ENCODE assay signal across 26 cellular contexts in genomic region chr16:86789621-86790051, GRCh38.
DNase-seq lines count a peak whose midpoint lies in the region; ATAC-seq and TF ChIP-seq lines count a peak whose summit lies in the region.
"Had no signal": no experiment of that assay in that cellular context is flagged by ENCODE, and none has a peak within 500 bp of the region (broad histone marks: within the 10 kb centered on the region; RNA-seq: fewer than 3 reads in every experiment).

No MANE protein-coding gene starts in this region.

- BruUV-seq in PC-3 (replicated peaks; lab: Mats Ljungman, UMichigan) = no TSS peak

- no peak overlapping the region for H3K9ac ChIP-seq in PC-3 (ENCODE audit: low read length)

- H3K4me1 ChIP-seq in PC-3 (ENCODE audit: insufficient read depth, low read length) = peaks cover 4% of the 10 kb centered on the region
- peaks cover 24% of the 10 kb centered on the region for H3K4me1 ChIP-seq in ectodermal cell (ENCODE audit: control insufficient read depth, insufficient read depth, low read length)
- H3K4me1 ChIP-seq in mesodermal cell (ENCODE audit: control insufficient read depth, insufficient read depth, low read length, poor library complexity, severe bottlenecking) = peaks cover 40% of the 10 kb centered on the region
- H3K4me1 ChIP-seq: body of pancreas, colonic mucosa, left lung, uterus had no signal

- H3K9me3 Mint-ChIP-seq in activated naive CD4-positive, alpha-beta T cell treated with anti-CD3 and anti-CD28 coated beads, Interleukin-2, amount 10 ng/mL, durations not matched to agents 7 days and 5 days = no peaks in the 10 kb centered on the region
- H3K9me3 Mint-ChIP-seq: activated naive CD4-positive, alpha-beta T cell treated with anti-CD3 and anti-CD28 coated beads, Interleukin-2, amount 50 U/mL, for 24 hours; activated T-helper 1 cell treated with anti-CD3 and anti-CD28 coated beads, Interleukin-12 subunit alpha, Interleukin-12 subunit beta, Interleukin-2, Interleukin-4 antibody, amounts not matched to agents 30 ng/mL and 10 ng/mL and 1 ng/mL, durations not matched to agents 14 hours and 24 hours and 36 hours; H9; nephron; stimulated activated effector memory CD8-positive, alpha-beta T cell treated with anti-CD3 and anti-CD28 coated beads, Interleukin-12 subunit alpha, Interleukin-12 subunit beta, amount 100 ng/mL, for 72 hours had no signal

- H3K79me2 ChIP-seq in PC-3 (ENCODE audit: low read length) = no peaks in the 10 kb centered on the region

- POLR2A ChIA-PET in PC-3 (lab: Charles Lee; ENCODE audit: unreplicated experiment) = interaction anchor here (0.6 to 0.8 kb wide), 2 partner anchors 125 to 212 kb away, joined by 3 to 8 read pairs; no protein-coding TSS in a partner anchor

- 68 to 73% methylated on average over 13 of the region's 13 CpGs for WGBS in ectodermal cell, 2 experiments
- WGBS in mesodermal cell (ENCODE audit: insufficient coverage in 2 of 2), 2 experiments = 71 to 79% methylated on average over 7 to 13 of the region's 13 CpGs

- H3K4me3 ChIP-seq in PC-3 (ENCODE audit: low read length) = no peak overlapping the region
- no peak overlapping the region for H3K4me3 ChIP-seq in ectodermal cell (ENCODE audit: insufficient read depth, low read depth, low read length)
- H3K4me3 ChIP-seq in mesodermal cell (ENCODE audit: extremely low read depth, insufficient read depth, low read length, poor library complexity, severe bottlenecking) = no peak overlapping the region
- H3K4me3 ChIP-seq: body of pancreas, colonic mucosa, left lung, uterus had no signal

- no peaks in the 10 kb centered on the region for H3F3A ChIP-seq in PC-3 (ENCODE audit: low read length, unreplicated experiment)

- peaks cover 18% of the 10 kb centered on the region for H3K27me3 Mint-ChIP-seq in activated naive CD4-positive, alpha-beta T cell treated with anti-CD3 and anti-CD28 coated beads, Interleukin-2, amount 10 ng/mL, durations not matched to agents 7 days and 5 days
- H3K27me3 Mint-ChIP-seq: activated CD8-positive, alpha-beta memory T cell treated with anti-CD3 and anti-CD28 coated beads, Interleukin-2, amount 10 ng/mL, durations not matched to agents 7 days and 5 days; activated naive CD4-positive, alpha-beta T cell treated with anti-CD3 and anti-CD28 coated beads, Interleukin-2, amount 50 U/mL, for 24 hours had no signal

- peak; percentile 79 for DNase-seq in EH (ENCODE audit: low read depth)
- DNase-seq in PC-3 = peak; percentile 5
- no peak for DNase-seq in activated naive CD4-positive, alpha-beta T cell treated with anti-CD3 and anti-CD28 coated beads, Interleukin-2, amount 10 ng/mL, durations not matched to agents 7 days and 5 days
- DNase-seq in Ammon's horn (ENCODE audit: low spot score) = no peak
- no peak for DNase-seq in ureter (ENCODE audit: low spot score)
- DNase-seq: activated CD4-positive, alpha-beta T cell treated with anti-CD3 and anti-CD28 coated beads for 48 hours; activated CD8-positive, alpha-beta memory T cell treated with anti-CD3 and anti-CD28 coated beads, Interleukin-2, amount 10 ng/mL, durations not matched to agents 7 days and 5 days; body of pancreas; colonic mucosa; H9; left lung; NCI-H1048; NCI-H2029 treated with DMSO at 0.1 percent for 48 hours; NCI-H345; SHP77; stimulated activated CD4-positive, alpha-beta T cell treated with anti-CD3 and anti-CD28 coated beads, Interleukin-2, amount 100 ng/mL, for 24 hours; T-helper 1 cell; uterus had no signal

- ATAC-seq in PC-3 (no peak), HG02623 (IDR thresholded peaks at IDR 0.05; ENCODE audit: unreplicated experiment) (no peak)
- ATAC-seq: activated CD8-positive, alpha-beta memory T cell treated with anti-CD3 and anti-CD28 coated beads, Interleukin-2, amount 10 ng/mL, durations not matched to agents 7 days and 5 days; body of pancreas; left lung; stimulated activated effector memory CD8-positive, alpha-beta T cell treated with anti-CD3 and anti-CD28 coated beads, Interleukin-12 subunit alpha, Interleukin-12 subunit beta, amount 100 ng/mL, for 72 hours had no signal

- H3K4me1 Mint-ChIP-seq in activated naive CD4-positive, alpha-beta T cell treated with anti-CD3 and anti-CD28 coated beads, Interleukin-2, amount 10 ng/mL, durations not matched to agents 7 days and 5 days = no peaks in the 10 kb centered on the region
- H3K4me1 Mint-ChIP-seq: activated CD8-positive, alpha-beta memory T cell treated with anti-CD3 and anti-CD28 coated beads, Interleukin-2, amount 10 ng/mL, durations not matched to agents 7 days and 5 days; activated naive CD4-positive, alpha-beta T cell treated with anti-CD3 and anti-CD28 coated beads, Interleukin-2, amount 50 U/mL, for 24 hours; nephron; stimulated activated effector memory CD8-positive, alpha-beta T cell treated with anti-CD3 and anti-CD28 coated beads, Interleukin-12 subunit alpha, Interleukin-12 subunit beta, amount 100 ng/mL, for 72 hours had no signal

- no peaks in the 10 kb centered on the region for H3K36me3 Mint-ChIP-seq in activated naive CD4-positive, alpha-beta T cell treated with anti-CD3 and anti-CD28 coated beads, Interleukin-2, amount 10 ng/mL, durations not matched to agents 7 days and 5 days
- H3K36me3 Mint-ChIP-seq: activated CD8-positive, alpha-beta memory T cell treated with anti-CD3 and anti-CD28 coated beads, Interleukin-2, amount 10 ng/mL, durations not matched to agents 7 days and 5 days; activated naive CD4-positive, alpha-beta T cell treated with anti-CD3 and anti-CD28 coated beads, Interleukin-2, amount 50 U/mL, for 24 hours; stimulated activated effector memory CD8-positive, alpha-beta T cell treated with anti-CD3 and anti-CD28 coated beads, Interleukin-12 subunit alpha, Interleukin-12 subunit beta, amount 100 ng/mL, for 72 hours had no signal

- intact Hi-C loops in PC-3 (cut with micrococcal nuclease) = no loop called here

- H3K36me3 ChIP-seq in PC-3 (ENCODE audit: low read depth, low read length) = no peaks in the 10 kb centered on the region
- H3K36me3 ChIP-seq in ectodermal cell (ENCODE audit: control insufficient read depth, insufficient read depth, low read length) = no peaks in the 10 kb centered on the region
- H3K36me3 ChIP-seq in mesodermal cell (ENCODE audit: control insufficient read depth, insufficient read depth, low read length) = no peaks in the 10 kb centered on the region
- H3K36me3 ChIP-seq: colonic mucosa, left lung, uterus had no signal

- no peak overlapping the region for H3K4me2 ChIP-seq in PC-3 (ENCODE audit: low read length)

- CTCF ChIA-PET in PC-3 (lab: Charles Lee) = no interaction called here
- CTCF ChIA-PET in activated naive CD4-positive, alpha-beta T cell treated with anti-CD3 and anti-CD28 coated beads, Interleukin-2, amount 10 ng/mL, durations not matched to agents 7 days and 5 days (lab: Charles Lee) = no interaction called here

- H3K27ac ChIP-seq in PC-3 (ENCODE audit: low read length) = no peak overlapping the region
- peak overlapping the region; percentile 71 for H3K27ac ChIP-seq in ectodermal cell (ENCODE audit: insufficient read depth, low read depth, low read length, poor library complexity, severe bottlenecking)
- H3K27ac ChIP-seq in mesodermal cell (ENCODE audit: low read depth, low read length, severe bottlenecking) = peak overlapping the region; percentile 91
- H3K27ac ChIP-seq: body of pancreas, C4-2B, colonic mucosa, left lung, uterus had no signal

- H3K27ac Mint-ChIP-seq in activated naive CD4-positive, alpha-beta T cell treated with anti-CD3 and anti-CD28 coated beads, Interleukin-2, amount 10 ng/mL, durations not matched to agents 7 days and 5 days = no peak overlapping the region
- H3K27ac Mint-ChIP-seq: activated CD8-positive, alpha-beta memory T cell treated with anti-CD3 and anti-CD28 coated beads, Interleukin-2, amount 10 ng/mL, durations not matched to agents 7 days and 5 days; activated naive CD4-positive, alpha-beta T cell treated with anti-CD3 and anti-CD28 coated beads, Interleukin-2, amount 50 U/mL, for 24 hours; activated T-helper 1 cell treated with anti-CD3 and anti-CD28 coated beads, Interleukin-12 subunit alpha, Interleukin-12 subunit beta, Interleukin-2, Interleukin-4 antibody, amounts not matched to agents 30 ng/mL and 10 ng/mL and 1 ng/mL, durations not matched to agents 14 hours and 24 hours and 36 hours; stimulated activated effector memory CD8-positive, alpha-beta T cell treated with anti-CD3 and anti-CD28 coated beads, Interleukin-12 subunit alpha, Interleukin-12 subunit beta, amount 100 ng/mL, for 72 hours had no signal

- no peaks in the 10 kb centered on the region for H4K20me1 ChIP-seq in PC-3 (ENCODE audit: low read length)

- H3K27me3 ChIP-seq in PC-3 (ENCODE audit: low read length) (no peaks in the 10 kb centered on the region), ectodermal cell (ENCODE audit: control insufficient read depth, insufficient read depth, low read length, poor library complexity, severe bottlenecking) (no peaks in the 10 kb centered on the region)
- H3K27me3 ChIP-seq: body of pancreas, colonic mucosa had no signal

- no peak overlapping the region for H2AFZ ChIP-seq in PC-3 (ENCODE audit: low read length)

- H3K9me3 ChIP-seq in PC-3 (ENCODE audit: low read length) (no peaks in the 10 kb centered on the region), ectodermal cell (ENCODE audit: control insufficient read depth, low read length) (no peaks in the 10 kb centered on the region), mesodermal cell (ENCODE audit: control insufficient read depth, low read length) (no peaks in the 10 kb centered on the region)
- H3K9me3 ChIP-seq: body of pancreas, colonic mucosa, left lung, uterus had no signal

- H3K4me3 Mint-ChIP-seq in activated naive CD4-positive, alpha-beta T cell treated with anti-CD3 and anti-CD28 coated beads, Interleukin-2, amount 10 ng/mL, durations not matched to agents 7 days and 5 days = no peak overlapping the region
- H3K4me3 Mint-ChIP-seq: activated CD8-positive, alpha-beta memory T cell treated with anti-CD3 and anti-CD28 coated beads, Interleukin-2, amount 10 ng/mL, durations not matched to agents 7 days and 5 days; activated naive CD4-positive, alpha-beta T cell treated with anti-CD3 and anti-CD28 coated beads, Interleukin-2, amount 50 U/mL, for 24 hours; activated T-helper 1 cell treated with anti-CD3 and anti-CD28 coated beads, Interleukin-12 subunit alpha, Interleukin-12 subunit beta, Interleukin-2, Interleukin-4 antibody, amounts not matched to agents 30 ng/mL and 10 ng/mL and 1 ng/mL, durations not matched to agents 14 hours and 24 hours and 36 hours; H9; nephron; stimulated activated effector memory CD8-positive, alpha-beta T cell treated with anti-CD3 and anti-CD28 coated beads, Interleukin-12 subunit alpha, Interleukin-12 subunit beta, amount 100 ng/mL, for 72 hours had no signal

- H3K9me2 ChIP-seq in PC-3 (replicated peaks; ENCODE audit: low read length) = no peaks in the 10 kb centered on the region

- TF ChIP-seq CTCF in PC-3 (conservative IDR thresholded peaks at IDR 0.05; ENCODE audit: low read depth, low read length) = no peak

Comparison
In these comparisons a context has a peak if more than half of its experiments do, and no peak if none do; other contexts are left out.
1. DNase-seq: peak in EH (single experiment) and PC-3 (single experiment); none in activated naive CD4-positive, alpha-beta T cell treated with anti-CD3 and anti-CD28 coated beads, Interleukin-2, amount 10 ng/mL, durations not matched to agents 7 days and 5 days (single experiment), Ammon's horn (single experiment) and ureter (single experiment).